ENCODE assay signal across 8 cellular contexts in genomic region chr2:152098033-152098797, GRCh38. TPM values are rescaled to one million over a fixed set of nuclear protein-coding genes. Genes with fewer than 3 reads are reported as not detected.
DNase-seq lines count a peak whose midpoint lies in the region; ATAC-seq and TF ChIP-seq lines count a peak whose summit lies in the region.

No MANE protein-coding gene starts in this region.

- no peaks in the 10 kb centered on the region for H4K20me1 ChIP-seq in PC-9 (ENCODE audit: insufficient read depth)

- H3K23ac ChIP-seq in mesendoderm (ENCODE audit: low read length): no peak overlapping the region

- H3K9me3 ChIP-seq in PC-9 (ENCODE audit: insufficient read depth, low read depth): no peaks in the 10 kb centered on the region; the same call in 1 of the 2 replicates

- TF ChIP-seq CTCF in PC-9 (conservative IDR thresholded peaks at IDR 0.05): no peak
- TF ChIP-seq CTCF in dorsolateral prefrontal cortex (IDR thresholded peaks at IDR 0.05 in 54 of 56, conservative IDR thresholded peaks at IDR 0.05 in 2 of 56; ENCODE audit: low read depth in 1 of 56, partially characterized antibody in 56 of 56): no peak

- no peak overlapping the region for H2AK5ac ChIP-seq in mesendoderm (ENCODE audit: low read length)

- peak overlapping the region; percentile 66 for H3K4me3 ChIP-seq in PC-9
- H3K4me3 ChIP-seq in dorsolateral prefrontal cortex: peak overlapping the region; percentile 54 to 84 (median 74)
- H3K4me3 ChIP-seq in mesendoderm (ENCODE audit: low read length): no peak overlapping the region

- H3K9ac ChIP-seq in mesendoderm (ENCODE audit: low read length): peak overlapping the region; percentile 16

- H3K36me3 ChIP-seq in PC-9 (ENCODE audit: low read depth): no peaks in the 10 kb centered on the region
- no peaks in the 10 kb centered on the region for H3K36me3 ChIP-seq in mesendoderm (ENCODE audit: control insufficient read depth, insufficient read depth, low read length)

- peak overlapping the region; percentile 77 for H2AFZ ChIP-seq in PC-9

- intact Hi-C loops in PC-9 (cut with micrococcal nuclease; ENCODE audit: unreplicated experiment) (no loop called here), dorsolateral prefrontal cortex (cut with DNase I) (no loop called here)

- ATAC-seq in GM19351 (IDR thresholded peaks at IDR 0.05; ENCODE audit: unreplicated experiment) (peak; percentile 28), GM18861 (IDR thresholded peaks at IDR 0.05; ENCODE audit: unreplicated experiment) (no peak)

- H3F3A ChIP-seq in PC-9 (ENCODE audit: insufficient read depth, low read depth): peaks cover 8% of the 10 kb centered on the region

- WGBS in mesendoderm (ENCODE audit: extremely low coverage, insufficient coverage, low lambda C conversion rate): no CpG with 5 or more reads among the region's 61 CpGs

- no peaks in the 10 kb centered on the region for H3K79me1 ChIP-seq in mesendoderm (ENCODE audit: low read length)

- no peak overlapping the region for H4K5ac ChIP-seq in mesendoderm (ENCODE audit: low read length)

- POLR2A ChIA-PET in PC-9 (lab: Charles Lee; ENCODE audit: unreplicated experiment): no interaction called here

- no peak overlapping the region for H4K8ac ChIP-seq in mesendoderm (ENCODE audit: low read depth, low read length)

- no peak overlapping the region for H2BK5ac ChIP-seq in mesendoderm (ENCODE audit: low read length)

- no TSS peak for BruUV-seq in PC-9 (replicated peaks; lab: Mats Ljungman, UMichigan)

- no peak overlapping the region for H3K4ac ChIP-seq in mesendoderm (ENCODE audit: low read depth, low read length)

- no peak overlapping the region for H2BK15ac ChIP-seq in mesendoderm (replicated peaks; ENCODE audit: low read depth)

- H3K9me2 ChIP-seq in PC-9 (ENCODE audit: insufficient read depth): no peaks in the 10 kb centered on the region

- H3K4me2 ChIP-seq in PC-9: peak overlapping the region; percentile 90
- peak overlapping the region; percentile 49 for H3K4me2 ChIP-seq in mesendoderm (ENCODE audit: low read length)

- H3K27ac ChIP-seq in PC-9 (no peak overlapping the region), dorsolateral prefrontal cortex (peak overlapping the region in 50 of 59 donors; percentile 5 to 92 (median 74)), mesendoderm (ENCODE audit: low read depth, low read length) (no peak overlapping the region)

- peak overlapping the region; percentile 67 for H3K56ac ChIP-seq in mesendoderm (ENCODE audit: low read length)

- H3K4me1 ChIP-seq in PC-9 (replicated peaks; ENCODE audit: insufficient read depth) (peaks cover 9% of the 10 kb centered on the region; the same call in 1 of the 2 replicates), mesendoderm (ENCODE audit: control insufficient read depth, low read depth, low read length) (peaks cover 4% of the 10 kb centered on the region)

- DNase-seq in AG20443 (ENCODE audit: low spot score) (peak; percentile 58), PC-9 (peak in 1 of 2 experiments; percentile 12), dorsolateral prefrontal cortex (peak in 4 of 10 donors; percentile 17 to 60 (median 32)), mesendoderm (peak; percentile 23), ureter (ENCODE audit: low spot score) (peak; percentile 44), inferior parietal cortex (ENCODE audit: extremely low spot score) (no peak)

- H2BK120ac ChIP-seq in mesendoderm (ENCODE audit: low read depth, low read length): no peak overlapping the region

- CTCF ChIA-PET in PC-9 (lab: Charles Lee): interaction anchor here (0.6 kb wide), 1 partner anchor 645 kb away, joined by 6 read pairs; no protein-coding TSS in a partner anchor

- H3K79me2 ChIP-seq in PC-9 (ENCODE audit: low read depth) (no peaks in the 10 kb centered on the region), mesendoderm (ENCODE audit: control insufficient read depth, insufficient read depth, low read length) (no peaks in the 10 kb centered on the region)

- no peak overlapping the region for H3K18ac ChIP-seq in mesendoderm (ENCODE audit: low read length)

- H3K27me3 ChIP-seq in PC-9 (ENCODE audit: insufficient read depth, low read depth) (peaks cover 70% of the 10 kb centered on the region), dorsolateral prefrontal cortex (no peaks in the 10 kb centered on the region), mesendoderm (ENCODE audit: insufficient read depth, low read length, poor library complexity) (peaks cover 31% of the 10 kb centered on the region)

RNA-seq across cellular contexts. Expression of gene CACNB4, which starts 0.6 kb away (rescaled TPM):
- total RNA-seq in PC-9 (2021) (0.73 and 0.98 TPM in 2 replicates), dorsolateral prefrontal cortex (100 to 1,000 TPM in 91 of 120 experiments, 10 to 100 TPM in 29; 46.7 to 179 (median 122) TPM), ureter (3.3 TPM)
- 0.66 TPM for polyA plus RNA-seq in mesendoderm (2013, experiment 1 of 2)
- 0.77 TPM for polyA plus RNA-seq in mesendoderm (2013, experiment 2 of 2)

Comparison
In these comparisons a context has a peak if more than half of its experiments do, and no peak if none do; other contexts are left out.
1. H3K27ac ChIP-seq: peak in dorsolateral prefrontal cortex (50 of 59); none in PC-9 (single experiment) and mesendoderm (single experiment).
2. RNA of gene CACNB4, which starts 0.6 kb away (total RNA-seq): 46.7 to 179 TPM in dorsolateral prefrontal cortex; 3.3 TPM in ureter (single experiment) and 0.73 to 0.98 TPM in PC-9; every median in the first group is over 10 times any median in the second.